ENCODE assay signal across 20 cellular contexts in the genomic region with DNA sequence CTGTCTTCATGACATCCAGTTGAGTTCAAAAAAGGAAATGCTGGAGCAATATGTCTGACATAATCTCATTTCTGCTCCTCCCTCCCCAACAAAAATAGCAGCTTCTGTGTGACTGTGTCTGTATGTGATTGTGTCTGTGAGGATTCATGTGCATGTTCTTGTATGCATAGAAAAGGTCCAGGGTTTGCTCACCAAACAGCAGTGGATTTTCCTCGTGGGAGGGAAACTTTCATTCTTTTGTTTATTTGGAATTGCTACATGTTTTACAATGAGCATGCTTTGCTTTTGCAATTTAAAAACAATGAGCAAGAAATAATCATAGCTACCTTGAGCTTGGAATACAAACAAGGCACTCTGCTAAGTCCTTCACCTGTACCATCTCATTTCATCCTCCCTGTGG. TPM values are rescaled to one million over a fixed set of nuclear protein-coding genes. Genes with fewer than 3 reads are reported as not detected.
DNase-seq lines count a peak whose midpoint lies in the region; ATAC-seq and TF ChIP-seq lines count a peak whose summit lies in the region.
"Had no signal": no experiment of that assay in that cellular context is flagged by ENCODE, and none has a peak within 500 bp of the region (broad histone marks: within the 10 kb centered on the region; RNA-seq: fewer than 3 reads in every experiment).

No MANE protein-coding gene starts in this region.

- no peak for ATAC-seq in HG03108 (IDR thresholded peaks at IDR 0.05; ENCODE audit: unreplicated experiment)
- no peak for ATAC-seq in GM21825 (IDR thresholded peaks at IDR 0.05; ENCODE audit: unreplicated experiment)
- ATAC-seq in GM18907 (IDR thresholded peaks at IDR 0.05; ENCODE audit: unreplicated experiment): no peak
- ATAC-seq: activated naive CD8-positive, alpha-beta T cell treated with anti-CD3 and anti-CD28 coated beads, Interleukin-2, amount 50 U/mL, for 24 hours; effector memory CD8-positive, alpha-beta T cell; naive thymus-derived CD4-positive, alpha-beta T cell had no signal

- intact Hi-C loops in activated T-helper 1 cell treated with anti-CD3 and anti-CD28 coated beads, Interleukin-12 subunit alpha, Interleukin-12 subunit beta, Interleukin-2, Interleukin-4 antibody, amounts not matched to agents 30 ng/mL and 10 ng/mL and 1 ng/mL, durations not matched to agents 14 hours and 24 hours and 36 hours (cut with micrococcal nuclease): no loop called here

- H3K4me3 ChIP-seq in smooth muscle cell: no peak overlapping the region
- H3K4me3 ChIP-seq: BLaER1 treated with 17β-estradiol and CSF1 and Interleukin-3, amounts not matched to agents 10 nM and 100 nM; PC-9 had no signal

- DNase-seq in T-helper 1 cell: no peak
- no peak for DNase-seq in activated T-helper 1 cell treated with anti-CD3 and anti-CD28 coated beads, Interleukin-12 subunit alpha, Interleukin-12 subunit beta, Interleukin-2, Interleukin-4 antibody, amounts not matched to agents 30 ng/mL and 10 ng/mL and 1 ng/mL, durations not matched to agents 14 hours and 24 hours and 36 hours (ENCODE audit: low spot score)
- DNase-seq in fibroblast of peridontal ligament (ENCODE audit: extremely low read depth): peak; percentile 44
- no peak for DNase-seq in smooth muscle cell (lab: John Stamatoyannopoulos, UW; ENCODE audit: unreplicated experiment)
- DNase-seq: 8988T; activated naive CD8-positive, alpha-beta T cell treated with anti-CD3 and anti-CD28 coated beads, Interleukin-2, amount 50 U/mL, for 24 hours; effector memory CD8-positive, alpha-beta T cell; foreskin melanocyte; HCEC 1CT; naive thymus-derived CD4-positive, alpha-beta T cell; NCI-H1092 treated with DMSO at 0.1 percent for 48 hours; NCI-H748 treated with DMSO at 0.1 percent for 48 hours; PC-9; stimulated activated naive CD4-positive, alpha-beta T cell had no signal

- H3K4me1 ChIP-seq in smooth muscle cell (ENCODE audit: low read depth): peaks cover 31% of the 10 kb centered on the region

- peaks cover 79% of the 10 kb centered on the region for H4K20me1 ChIP-seq in smooth muscle cell (ENCODE audit: low read depth)

- H3K4me3 Mint-ChIP-seq in T-helper 1 cell treated with Interleukin-12 subunit alpha and Interleukin-12 subunit beta and Interleukin-4 antibody, amounts not matched to agents 30 μg/mL and 1 μg/mL, for 36 hours: peak overlapping the region; percentile 10
- H3K4me3 Mint-ChIP-seq in activated T-helper 1 cell treated with anti-CD3 and anti-CD28 coated beads, Interleukin-12 subunit alpha, Interleukin-12 subunit beta, Interleukin-2, Interleukin-4 antibody, amounts not matched to agents 30 ng/mL and 10 ng/mL and 1 ng/mL, durations not matched to agents 14 hours and 24 hours and 36 hours: no peak overlapping the region
- H3K4me3 Mint-ChIP-seq: activated naive CD8-positive, alpha-beta T cell treated with anti-CD3 and anti-CD28 coated beads, Interleukin-2, amount 50 U/mL, for 24 hours; central memory CD8-positive, alpha-beta T cell had no signal

- no peak overlapping the region for H3K27ac Mint-ChIP-seq in T-helper 1 cell treated with Interleukin-12 subunit alpha and Interleukin-12 subunit beta and Interleukin-4 antibody, amounts not matched to agents 30 μg/mL and 1 μg/mL, for 36 hours
- H3K27ac Mint-ChIP-seq in activated T-helper 1 cell treated with anti-CD3 and anti-CD28 coated beads, Interleukin-12 subunit alpha, Interleukin-12 subunit beta, Interleukin-2, Interleukin-4 antibody, amounts not matched to agents 30 ng/mL and 10 ng/mL and 1 ng/mL, durations not matched to agents 14 hours and 24 hours and 36 hours: peak overlapping the region; percentile 31
- H3K27ac Mint-ChIP-seq: activated naive CD8-positive, alpha-beta T cell treated with anti-CD3 and anti-CD28 coated beads, Interleukin-2, amount 50 U/mL, for 24 hours had no signal

- no peak overlapping the region for H3K4me2 ChIP-seq in smooth muscle cell
- H3K4me2 ChIP-seq: BLaER1 treated with 17β-estradiol and CSF1 and Interleukin-3, amounts not matched to agents 10 nM and 100 nM; PC-9 had no signal

- peaks cover 27% of the 10 kb centered on the region for H3F3A ChIP-seq in smooth muscle cell (ENCODE audit: low read depth)

- H3K27me3 ChIP-seq in smooth muscle cell (ENCODE audit: low read depth): no peaks in the 10 kb centered on the region

- no peak for TF ChIP-seq CTCF in smooth muscle cell (IDR thresholded peaks at IDR 0.05; ENCODE audit: borderline replicate concordance, insufficient read depth, poor library complexity, severe bottlenecking)

- no peak overlapping the region for H3K9ac ChIP-seq in smooth muscle cell (ENCODE audit: low read depth)
- H3K9ac ChIP-seq: BLaER1 treated with 17β-estradiol and CSF1 and Interleukin-3, amounts not matched to agents 10 nM and 100 nM had no signal

- 58% methylated on average over 1 of the region's 1 CpG for WGBS in smooth muscle cell (ENCODE audit: low lambda C conversion rate)

- peaks cover 89% of the 10 kb centered on the region for H3K36me3 Mint-ChIP-seq in T-helper 1 cell treated with Interleukin-12 subunit alpha and Interleukin-12 subunit beta and Interleukin-4 antibody, amounts not matched to agents 30 μg/mL and 1 μg/mL, for 36 hours (ENCODE audit: low read depth)
- peaks cover 86% of the 10 kb centered on the region for H3K36me3 Mint-ChIP-seq in activated T-helper 1 cell treated with anti-CD3 and anti-CD28 coated beads, Interleukin-12 subunit alpha, Interleukin-12 subunit beta, Interleukin-2, Interleukin-4 antibody, amounts not matched to agents 30 ng/mL and 10 ng/mL and 1 ng/mL, durations not matched to agents 14 hours and 24 hours and 36 hours (ENCODE audit: low read depth)

- H3K27me3 Mint-ChIP-seq in T-helper 1 cell treated with Interleukin-12 subunit alpha and Interleukin-12 subunit beta and Interleukin-4 antibody, amounts not matched to agents 30 μg/mL and 1 μg/mL, for 36 hours (ENCODE audit: low read depth): no peaks in the 10 kb centered on the region
- H3K27me3 Mint-ChIP-seq in activated T-helper 1 cell treated with anti-CD3 and anti-CD28 coated beads, Interleukin-12 subunit alpha, Interleukin-12 subunit beta, Interleukin-2, Interleukin-4 antibody, amounts not matched to agents 30 ng/mL and 10 ng/mL and 1 ng/mL, durations not matched to agents 14 hours and 24 hours and 36 hours (ENCODE audit: insufficient read depth): no peaks in the 10 kb centered on the region
- H3K27me3 Mint-ChIP-seq: central memory CD8-positive, alpha-beta T cell; effector memory CD8-positive, alpha-beta T cell; naive thymus-derived CD4-positive, alpha-beta T cell had no signal

- H3K36me3 ChIP-seq in smooth muscle cell (ENCODE audit: low read depth): no peaks in the 10 kb centered on the region

- peaks cover 91% of the 10 kb centered on the region for H3K4me1 Mint-ChIP-seq in T-helper 1 cell treated with Interleukin-12 subunit alpha and Interleukin-12 subunit beta and Interleukin-4 antibody, amounts not matched to agents 30 μg/mL and 1 μg/mL, for 36 hours (ENCODE audit: low read depth)
- peaks cover 93% of the 10 kb centered on the region for H3K4me1 Mint-ChIP-seq in activated T-helper 1 cell treated with anti-CD3 and anti-CD28 coated beads, Interleukin-12 subunit alpha, Interleukin-12 subunit beta, Interleukin-2, Interleukin-4 antibody, amounts not matched to agents 30 ng/mL and 10 ng/mL and 1 ng/mL, durations not matched to agents 14 hours and 24 hours and 36 hours (ENCODE audit: low read depth)

- H3K79me2 ChIP-seq in smooth muscle cell (ENCODE audit: low read depth): peaks cover 42% of the 10 kb centered on the region

- H3K9me3 Mint-ChIP-seq in T-helper 1 cell treated with Interleukin-12 subunit alpha and Interleukin-12 subunit beta and Interleukin-4 antibody, amounts not matched to agents 30 μg/mL and 1 μg/mL, for 36 hours: no peaks in the 10 kb centered on the region
- no peaks in the 10 kb centered on the region for H3K9me3 Mint-ChIP-seq in activated T-helper 1 cell treated with anti-CD3 and anti-CD28 coated beads, Interleukin-12 subunit alpha, Interleukin-12 subunit beta, Interleukin-2, Interleukin-4 antibody, amounts not matched to agents 30 ng/mL and 10 ng/mL and 1 ng/mL, durations not matched to agents 14 hours and 24 hours and 36 hours
- H3K9me3 Mint-ChIP-seq: activated naive CD8-positive, alpha-beta T cell treated with anti-CD3 and anti-CD28 coated beads, Interleukin-2, amount 50 U/mL, for 24 hours; central memory CD8-positive, alpha-beta T cell; effector memory CD8-positive, alpha-beta T cell; naive thymus-derived CD4-positive, alpha-beta T cell had no signal

- H3K27ac ChIP-seq in smooth muscle cell (ENCODE audit: low read depth): peak overlapping the region; percentile 9
- H3K27ac ChIP-seq: BLaER1 treated with 17β-estradiol and CSF1 and Interleukin-3, amounts not matched to agents 10 nM and 100 nM; PC-9 had no signal

- no peak overlapping the region for H2AFZ ChIP-seq in smooth muscle cell (ENCODE audit: low read depth)
- H2AFZ ChIP-seq: PC-9 had no signal

- no peaks in the 10 kb centered on the region for H3K9me3 ChIP-seq in smooth muscle cell (replicated peaks; ENCODE audit: low read depth)
- H3K9me3 ChIP-seq: BLaER1 treated with 17β-estradiol and CSF1 and Interleukin-3, amounts not matched to agents 10 nM and 100 nM had no signal

RNA-seq across cellular contexts. Expression of gene ADAM19, which starts 15.0 kb away (rescaled TPM):
- 341 and 348 TPM in 2 replicates for total RNA-seq in activated T-helper 1 cell treated with anti-CD3 and anti-CD28 coated beads, Interleukin-12 subunit alpha, Interleukin-12 subunit beta, Interleukin-2, Interleukin-4 antibody, amounts not matched to agents 30 ng/mL and 10 ng/mL and 1 ng/mL, durations not matched to agents 14 hours and 24 hours and 36 hours
- total RNA-seq in smooth muscle cell: 112 and 117 TPM in 2 replicates
- 62.2 and 62.6 TPM in 2 replicates for polyA plus RNA-seq in smooth muscle cell
